ENCODE assay signal across 1 cellular context in the genomic region with DNA sequence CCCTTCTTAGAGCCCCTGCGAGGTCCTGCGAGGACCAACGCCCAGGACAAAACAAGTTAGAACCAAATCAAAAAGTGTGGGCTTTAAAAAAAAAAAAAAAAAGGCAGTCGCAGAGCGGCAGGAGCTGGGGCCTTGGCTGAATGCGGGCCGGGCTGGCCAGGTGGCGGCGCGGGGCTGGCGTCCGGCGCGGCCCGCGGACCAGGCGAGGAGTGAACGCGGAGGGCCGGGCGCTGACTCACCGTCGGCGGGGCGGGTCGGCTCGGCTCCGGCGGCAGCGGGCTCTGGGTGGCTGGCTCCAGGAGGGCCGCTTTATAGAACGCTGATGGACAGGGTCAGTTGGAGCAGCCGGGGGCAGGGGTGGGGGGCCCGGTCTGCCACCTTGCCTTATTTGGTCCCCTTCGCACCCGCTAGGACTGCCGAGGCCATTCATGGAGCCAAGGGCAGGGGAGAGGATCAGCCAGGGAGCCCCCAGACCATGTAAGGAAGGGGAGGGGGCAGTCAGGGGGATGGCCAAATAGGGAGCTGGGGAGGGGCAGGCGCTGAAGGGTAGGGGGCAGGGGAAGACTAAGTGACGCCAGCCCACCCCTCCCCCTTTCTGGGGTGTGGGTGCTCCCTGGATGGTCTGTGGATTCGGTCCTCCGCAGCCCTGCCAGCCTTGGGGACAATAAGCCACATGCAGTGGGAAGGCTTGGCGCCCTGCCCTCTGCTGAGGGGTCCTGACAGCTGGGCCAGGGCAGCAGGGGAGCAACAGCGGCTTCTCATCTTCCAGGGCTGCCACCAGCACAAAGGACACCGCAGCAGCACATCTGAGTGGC.
A peak's percentile ranks its signal among the peaks of the same experiment; 100 is the strongest.
TF ChIP-seq lines count a peak whose summit lies in the region.

ACTC1 (minus strand) TSS at position 283 of the 815 bp plus-strand sequence. CDS start 741 bp downstream, outside the sequence.

TF ChIP-seq in HepG2, 621 proteins besides CTCF, POLR2A, EP300 and RAD21 (continued from another document):
- TF ChIP-seq, protein P1, sequence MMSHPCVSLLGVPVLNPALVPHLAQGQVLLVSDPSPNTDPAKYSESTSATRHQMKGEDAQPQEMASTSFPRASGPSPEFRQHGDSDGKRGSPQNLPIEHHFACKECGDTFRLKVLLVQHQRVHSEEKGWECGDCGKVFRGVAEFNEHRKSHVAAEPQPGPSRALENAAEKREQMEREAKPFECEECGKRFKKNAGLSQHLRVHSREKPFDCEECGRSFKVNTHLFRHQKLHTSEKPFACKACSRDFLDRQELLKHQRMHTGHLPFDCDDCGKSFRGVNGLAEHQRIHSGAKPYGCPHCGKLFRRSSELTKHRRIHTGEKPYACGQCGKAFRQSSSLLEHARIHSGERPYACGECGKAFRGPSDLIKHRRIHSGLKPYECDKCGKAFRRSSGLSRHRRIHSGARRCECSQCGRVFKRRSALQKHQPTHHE (CRISPR knock-in tag; IDR thresholded peaks at IDR 0.05; ENCODE audit: borderline replicate concordance) = no peak
- TF ChIP-seq ZNF761 (CRISPR knock-in tag; conservative IDR thresholded peaks at IDR 0.05) = no peak
- TF ChIP-seq ZNF687 (CRISPR knock-in tag; IDR thresholded peaks at IDR 0.05) = peak; percentile 11; the same call in 1 of the 2 replicates
- TF ChIP-seq FUBP1 (CRISPR knock-in tag; IDR thresholded peaks at IDR 0.05; ENCODE audit: borderline replicate concordance) = no peak
- 0 out of 2 replicates have a peak, but pooled peaks have one; percentile 22 for TF ChIP-seq ZFX (CRISPR knock-in tag; IDR thresholded peaks at IDR 0.05; ENCODE audit: low read depth)
- no peak for TF ChIP-seq ZBTB38 (CRISPR knock-in tag; IDR thresholded peaks at IDR 0.05)
- TF ChIP-seq HNRNPLL (IDR thresholded peaks at IDR 0.05; ENCODE audit: low read depth, low read length, poor library complexity, severe bottlenecking) = peak; percentile 44
- no peak for TF ChIP-seq MAFK (conservative IDR thresholded peaks at IDR 0.05 in 1 of 2, IDR thresholded peaks at IDR 0.05 in 1 of 2; ENCODE audit: low read length in 2 of 2)
- TF ChIP-seq NR3C1 (CRISPR knock-in tag; IDR thresholded peaks at IDR 0.05) = no peak
- TF ChIP-seq ZKSCAN5 (CRISPR knock-in tag; IDR thresholded peaks at IDR 0.05) = no peak
- TF ChIP-seq ZNF432 (CRISPR knock-in tag; IDR thresholded peaks at IDR 0.05; ENCODE audit: borderline replicate concordance) = no peak
- TF ChIP-seq SRY (CRISPR knock-in tag; IDR thresholded peaks at IDR 0.05) = no peak
- TF ChIP-seq ZSCAN20 (CRISPR knock-in tag; IDR thresholded peaks at IDR 0.05; ENCODE audit: borderline replicate concordance) = no peak
- TF ChIP-seq SNAPC2 (CRISPR knock-in tag; IDR thresholded peaks at IDR 0.05) = no peak
- TF ChIP-seq PHF20 (CRISPR knock-in tag; IDR thresholded peaks at IDR 0.05) = no peak
- no peak for TF ChIP-seq PLRG1 (conservative IDR thresholded peaks at IDR 0.05)
- no peak for TF ChIP-seq HES4 (CRISPR knock-in tag; IDR thresholded peaks at IDR 0.05; ENCODE audit: borderline replicate concordance)
- no peak for TF ChIP-seq ZNF766 (CRISPR knock-in tag; IDR thresholded peaks at IDR 0.05; ENCODE audit: borderline replicate concordance)
- peak; percentile 32; the same call in 1 of the 2 replicates for TF ChIP-seq ZFY (CRISPR knock-in tag; IDR thresholded peaks at IDR 0.05)
- TF ChIP-seq PAXIP1 (CRISPR knock-in tag; conservative IDR thresholded peaks at IDR 0.05) = no peak
- TF ChIP-seq TOE1 (CRISPR knock-in tag; IDR thresholded peaks at IDR 0.05) = no peak
- peak; percentile 85; the same call in 1 of the 2 replicates for TF ChIP-seq UBTF (CRISPR knock-in tag; IDR thresholded peaks at IDR 0.05)
